ENCODE assay signal across 10 cellular contexts in genomic region chr11:36487619-36488018, GRCh38. TPM values are rescaled to one million over a fixed set of nuclear protein-coding genes. Genes with fewer than 3 reads are reported as not detected.
DNase-seq lines count a peak whose midpoint lies in the region; ATAC-seq and TF ChIP-seq lines count a peak whose summit lies in the region.
"Had no signal": no experiment of that assay in that cellular context is flagged by ENCODE, and none has a peak within 500 bp of the region (broad histone marks: within the 10 kb centered on the region; RNA-seq: fewer than 3 reads in every experiment).

No MANE protein-coding gene starts in this region.

- WGBS in GM23248 (ENCODE audit: low coverage in 1 of 2, low lambda C conversion rate in 2 of 2, missing lambda C conversion rate in 2 of 2), 2 experiments, result 72 to 75% methylated on average over 4 of the region's 4 CpGs

- no peaks in the 10 kb centered on the region for H3K27me3 ChIP-seq in GM23248 (replicated peaks; ENCODE audit: insufficient read depth)
- H3K27me3 ChIP-seq: body of pancreas had no signal

- no peak overlapping the region for H3K9ac ChIP-seq in GM23248

- no peaks in the 10 kb centered on the region for H3K9me3 ChIP-seq in GM23248 (ENCODE audit: low read depth)
- H3K9me3 ChIP-seq: body of pancreas had no signal

- H3K27ac Mint-ChIP-seq in activated B cell treated with CpG ODN at 0.5 μM for 24 hours, result peak overlapping the region; percentile 73
- peak overlapping the region in 6 of 10 donors; percentile 36 to 74 (median 66) for H3K27ac Mint-ChIP-seq in naive thymus-derived CD8-positive, alpha-beta T cell
- H3K27ac Mint-ChIP-seq: activated CD4-positive, alpha-beta T cell treated with anti-CD3 and anti-CD28 coated beads, Interleukin-2, amount 10 ng/mL, durations not matched to agents 24 days and 14 days had no signal

- peaks cover 24% of the 10 kb centered on the region for H3K4me1 Mint-ChIP-seq in activated B cell treated with CpG ODN at 0.5 μM for 24 hours
- peaks cover 15 to 43% (median 24%) of the 10 kb centered on the region in 4 donors for H3K4me1 Mint-ChIP-seq in naive thymus-derived CD8-positive, alpha-beta T cell

- H3K36me3 Mint-ChIP-seq in activated B cell treated with CpG ODN at 0.5 μM for 24 hours (ENCODE audit: low read depth), result peaks cover 61% of the 10 kb centered on the region
- H3K36me3 Mint-ChIP-seq in naive thymus-derived CD8-positive, alpha-beta T cell, result peaks cover 4 to 77% (median 37%) of the 10 kb centered on the region in 3 donors

- TF ChIP-seq CTCF in activated B cell treated with CpG ODN at 0.5 μM for 24 hours (IDR thresholded peaks at IDR 0.05), result no peak

- no peaks in the 10 kb centered on the region for H3K9me3 Mint-ChIP-seq in activated B cell treated with CpG ODN at 0.5 μM for 24 hours
- peaks cover 0 to 6% (median 0%) of the 10 kb centered on the region in 9 donors for H3K9me3 Mint-ChIP-seq in naive thymus-derived CD8-positive, alpha-beta T cell
- H3K9me3 Mint-ChIP-seq: activated CD4-positive, alpha-beta T cell treated with anti-CD3 and anti-CD28 coated beads, Interleukin-2, amount 10 ng/mL, durations not matched to agents 24 days and 14 days had no signal

- H3K9me2 ChIP-seq in GM23248 (ENCODE audit: insufficient read depth), result no peaks in the 10 kb centered on the region

- peak overlapping the region; percentile 16 for H3K4me2 ChIP-seq in GM23248 (ENCODE audit: unreplicated experiment)

- no peaks in the 10 kb centered on the region for H3F3A ChIP-seq in GM23248 (ENCODE audit: insufficient read depth)

- H3K27ac ChIP-seq in GM23248, result no peak overlapping the region
- H3K27ac ChIP-seq: body of pancreas had no signal

- peaks cover 23% of the 10 kb centered on the region for H3K79me2 ChIP-seq in GM23248 (ENCODE audit: insufficient read depth)

- no peaks in the 10 kb centered on the region for H4K20me1 ChIP-seq in GM23248 (ENCODE audit: insufficient read depth)

- POLR2A ChIA-PET in activated B cell treated with CpG ODN at 0.5 μM for 24 hours (lab: Charles Lee), result interaction anchor here (0.6 to 1.3 kb wide), 2 partner anchors 195 to 198 kb away, joined by 3 read pairs; partner anchors contain the start of gene COMMD9
- POLR2A ChIA-PET in naive thymus-derived CD8-positive, alpha-beta T cell (lab: Charles Lee), result interaction anchor here (1.8 kb wide), 1 partner anchor 22 kb away, joined by 7 read pairs; the partner anchor contains the start of gene TRAF6

- peak overlapping the region; percentile 66 for H3K4me3 Mint-ChIP-seq in activated B cell treated with CpG ODN at 0.5 μM for 24 hours
- peak overlapping the region in 5 of 10 donors; percentile 1 to 58 (median 29) for H3K4me3 Mint-ChIP-seq in naive thymus-derived CD8-positive, alpha-beta T cell
- H3K4me3 Mint-ChIP-seq: activated CD4-positive, alpha-beta T cell treated with anti-CD3 and anti-CD28 coated beads, Interleukin-2, amount 10 ng/mL, durations not matched to agents 24 days and 14 days had no signal

- no peak overlapping the region for H2AFZ ChIP-seq in GM23248

- in situ Hi-C loops in GM23248 (cut with MboI), result loop anchor here (25.0 kb wide), 1 partner anchor 975 kb away; no protein-coding TSS in a partner anchor

- ATAC-seq in activated B cell treated with CpG ODN at 0.5 μM for 24 hours (ENCODE audit: low read depth) (no peak), esophagus mucosa (no peak), HG03196 (IDR thresholded peaks at IDR 0.05; ENCODE audit: unreplicated experiment) (no peak), GM19397 (IDR thresholded peaks at IDR 0.05; ENCODE audit: unreplicated experiment) (no peak)
- ATAC-seq in naive thymus-derived CD8-positive, alpha-beta T cell, result no peak
- ATAC-seq: body of pancreas had no signal

- peak; percentile 22 for DNase-seq in CD1c-positive myeloid dendritic cell (ENCODE audit: extremely low spot score)
- no peak for DNase-seq in GM23248
- DNase-seq in activated B cell treated with CpG ODN at 0.5 μM for 24 hours, result no peak
- DNase-seq in naive thymus-derived CD8-positive, alpha-beta T cell, result no peak
- no peak for DNase-seq in NCI-H1694 (lab: John Stamatoyannopoulos, UW)
- DNase-seq: activated CD4-positive, alpha-beta T cell treated with anti-CD3 and anti-CD28 coated beads, Interleukin-2, amount 10 ng/mL, durations not matched to agents 24 days and 14 days; body of pancreas had no signal

- peaks cover 51% of the 10 kb centered on the region for H3K36me3 ChIP-seq in GM23248 (ENCODE audit: low read depth)

- CTCF ChIA-PET in activated B cell treated with CpG ODN at 0.5 μM for 24 hours (lab: Charles Lee), result interaction anchor here (0.9 to 2.5 kb wide), 7 partner anchors 9 to 666 kb away, joined by 3 to 10 read pairs (median 4); partner anchors contain the start of gene TRAF6

- H3K4me3 ChIP-seq in GM23248, result no peak overlapping the region
- H3K4me3 ChIP-seq: body of pancreas had no signal

- intact Hi-C loops in activated B cell treated with CpG ODN at 0.5 μM for 24 hours (cut with micrococcal nuclease), result no loop called here

- H3K4me1 ChIP-seq in GM23248 (ENCODE audit: insufficient read depth), result peaks cover 10% of the 10 kb centered on the region
- H3K4me1 ChIP-seq: body of pancreas had no signal

- no peaks in the 10 kb centered on the region for H3K27me3 Mint-ChIP-seq in activated B cell treated with CpG ODN at 0.5 μM for 24 hours
- H3K27me3 Mint-ChIP-seq in naive thymus-derived CD8-positive, alpha-beta T cell, result no peaks in the 10 kb centered on the region
- H3K27me3 Mint-ChIP-seq: activated CD4-positive, alpha-beta T cell treated with anti-CD3 and anti-CD28 coated beads, Interleukin-2, amount 10 ng/mL, durations not matched to agents 24 days and 14 days had no signal

RNA-seq across cellular contexts. Expression of gene TRAF6, which starts 22.5 kb away (rescaled TPM):
- total RNA-seq in GM23248 (2014; rRNA removed; shearing (Covaris generic)), result 6.2 and 7.2 TPM in 2 replicates
- 7.9 and 8.6 TPM in 2 replicates for polyA plus RNA-seq in GM23248 (2016; fragmentation: Nextera tagmentation; extraction: Ambion mirVana)
- 16.9 and 19.3 TPM in 2 replicates for total RNA-seq in activated B cell treated with CpG ODN at 0.5 μM for 24 hours
- 10 to 100 TPM; 18.9 TPM for total RNA-seq in naive thymus-derived CD8-positive, alpha-beta T cell
- polyA plus RNA-seq in naive thymus-derived CD8-positive, alpha-beta T cell, result 1 to 10 TPM; 5.4 to 9.5 (median 6.9) TPM
- total RNA-seq in esophagus mucosa, result 7.9 TPM
